In the genomic region with DNA sequence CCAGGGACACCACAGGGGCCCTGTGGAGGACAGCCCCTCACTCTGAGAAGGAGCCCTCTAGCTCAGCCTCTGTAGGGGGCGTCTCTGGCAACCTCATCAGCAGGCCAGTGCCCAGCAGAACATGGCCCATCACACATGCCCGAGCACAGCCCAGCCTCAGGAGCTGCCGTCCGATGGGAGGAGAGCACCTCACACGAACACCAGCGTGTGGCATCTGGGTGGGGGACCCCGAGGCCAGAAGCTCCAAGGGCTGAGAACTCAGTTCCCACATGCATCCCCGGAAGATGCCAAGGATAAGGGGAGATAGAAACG, we compare ENCODE assay signal across 1 cellular context.
TF ChIP-seq lines count a peak whose summit lies in the region.

No MANE protein-coding gene starts in this region.

TF ChIP-seq in H1, 55 proteins besides CTCF, POLR2A, EP300 and RAD21:
- no peak for TF ChIP-seq SP1 (IDR thresholded peaks at IDR 0.05; ENCODE audit: low read depth, low read length)
- TF ChIP-seq MAFK (IDR thresholded peaks at IDR 0.05; ENCODE audit: low read depth, low read length): no peak
- TF ChIP-seq KDM5A (IDR thresholded peaks at IDR 0.05; ENCODE audit: low read length): no peak
- no peak for TF ChIP-seq ASH2L (IDR thresholded peaks at IDR 0.05; ENCODE audit: low read length)
- no peak for TF ChIP-seq CBX8 (IDR thresholded peaks at IDR 0.05; ENCODE audit: borderline replicate concordance, low read depth, low read length)
